Comparison of ENCODE assay signal across 5 cellular contexts in genomic region chr4:163179207-163179606, GRCh38.
"Had no signal": no experiment of that assay in that cellular context is flagged by ENCODE, and none has a peak within 500 bp of the region (broad histone marks: within the 10 kb centered on the region; RNA-seq: fewer than 3 reads in every experiment).

No MANE protein-coding gene starts in this region.

- ATAC-seq: HepG2 had no signal

- H3K27ac Mint-ChIP-seq: IgD-negative memory B cell had no signal

- H3K4me3 ChIP-seq: K562 had no signal

- H3K36me3 Mint-ChIP-seq: IgD-negative memory B cell had no signal

- H3K27ac ChIP-seq: HL-60 had no signal

- DNase-seq: IMR-90 had no signal

- H3K4me3 Mint-ChIP-seq: IgD-negative memory B cell had no signal
